Comparison of ENCODE assay signal across 2 cellular contexts in the genomic region with DNA sequence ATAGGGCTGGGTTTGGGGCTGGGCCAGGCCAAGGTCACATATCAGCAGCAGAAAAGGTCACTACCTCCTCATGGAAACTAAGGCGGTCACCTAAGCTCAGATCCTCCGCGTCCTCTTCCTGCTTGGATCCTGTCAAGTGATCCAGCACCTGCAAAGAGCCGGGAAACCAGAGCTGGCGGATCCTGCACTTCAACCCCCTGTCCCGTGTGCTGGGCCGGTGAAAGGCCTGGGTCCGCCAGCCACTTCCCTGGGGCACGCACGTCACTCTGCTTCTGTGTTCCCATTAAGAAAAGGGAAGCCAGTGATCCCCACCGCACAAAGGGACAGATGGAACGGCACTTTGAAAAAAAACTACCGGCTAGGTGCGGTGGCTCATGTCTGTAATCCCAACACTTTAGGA.
A peak's percentile ranks its signal among the peaks of the same experiment; 100 is the strongest.
TF ChIP-seq lines count a peak whose summit lies in the region.

No MANE protein-coding gene starts in this region.

TF ChIP-seq in SK-N-SH treated with all-trans-retinoic acid at 6 μM for 48 hours, 23 proteins besides CTCF, POLR2A, EP300 and RAD21 (continued from another document):
- TF ChIP-seq, protein P1, sequence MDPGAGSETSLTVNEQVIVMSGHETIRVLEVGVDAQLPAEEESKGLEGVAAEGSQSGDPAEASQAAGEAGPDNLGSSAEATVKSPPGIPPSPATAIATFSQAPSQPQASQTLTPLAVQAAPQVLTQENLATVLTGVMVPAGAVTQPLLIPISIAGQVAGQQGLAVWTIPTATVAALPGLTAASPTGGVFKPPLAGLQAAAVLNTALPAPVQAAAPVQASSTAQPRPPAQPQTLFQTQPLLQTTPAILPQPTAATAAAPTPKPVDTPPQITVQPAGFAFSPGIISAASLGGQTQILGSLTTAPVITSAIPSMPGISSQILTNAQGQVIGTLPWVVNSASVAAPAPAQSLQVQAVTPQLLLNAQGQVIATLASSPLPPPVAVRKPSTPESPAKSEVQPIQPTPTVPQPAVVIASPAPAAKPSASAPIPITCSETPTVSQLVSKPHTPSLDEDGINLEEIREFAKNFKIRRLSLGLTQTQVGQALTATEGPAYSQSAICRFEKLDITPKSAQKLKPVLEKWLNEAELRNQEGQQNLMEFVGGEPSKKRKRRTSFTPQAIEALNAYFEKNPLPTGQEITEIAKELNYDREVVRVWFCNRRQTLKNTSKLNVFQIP (CRISPR knock-in tag; IDR thresholded peaks at IDR 0.05; ENCODE audit: borderline replicate concordance, low read depth): no peak
- no peak for TF ChIP-seq TCF4 (CRISPR knock-in tag; IDR thresholded peaks at IDR 0.05; ENCODE audit: borderline replicate concordance)
- TF ChIP-seq BACH2 (CRISPR knock-in tag; IDR thresholded peaks at IDR 0.05; ENCODE audit: borderline replicate concordance): no peak
- TF ChIP-seq, protein P2, sequence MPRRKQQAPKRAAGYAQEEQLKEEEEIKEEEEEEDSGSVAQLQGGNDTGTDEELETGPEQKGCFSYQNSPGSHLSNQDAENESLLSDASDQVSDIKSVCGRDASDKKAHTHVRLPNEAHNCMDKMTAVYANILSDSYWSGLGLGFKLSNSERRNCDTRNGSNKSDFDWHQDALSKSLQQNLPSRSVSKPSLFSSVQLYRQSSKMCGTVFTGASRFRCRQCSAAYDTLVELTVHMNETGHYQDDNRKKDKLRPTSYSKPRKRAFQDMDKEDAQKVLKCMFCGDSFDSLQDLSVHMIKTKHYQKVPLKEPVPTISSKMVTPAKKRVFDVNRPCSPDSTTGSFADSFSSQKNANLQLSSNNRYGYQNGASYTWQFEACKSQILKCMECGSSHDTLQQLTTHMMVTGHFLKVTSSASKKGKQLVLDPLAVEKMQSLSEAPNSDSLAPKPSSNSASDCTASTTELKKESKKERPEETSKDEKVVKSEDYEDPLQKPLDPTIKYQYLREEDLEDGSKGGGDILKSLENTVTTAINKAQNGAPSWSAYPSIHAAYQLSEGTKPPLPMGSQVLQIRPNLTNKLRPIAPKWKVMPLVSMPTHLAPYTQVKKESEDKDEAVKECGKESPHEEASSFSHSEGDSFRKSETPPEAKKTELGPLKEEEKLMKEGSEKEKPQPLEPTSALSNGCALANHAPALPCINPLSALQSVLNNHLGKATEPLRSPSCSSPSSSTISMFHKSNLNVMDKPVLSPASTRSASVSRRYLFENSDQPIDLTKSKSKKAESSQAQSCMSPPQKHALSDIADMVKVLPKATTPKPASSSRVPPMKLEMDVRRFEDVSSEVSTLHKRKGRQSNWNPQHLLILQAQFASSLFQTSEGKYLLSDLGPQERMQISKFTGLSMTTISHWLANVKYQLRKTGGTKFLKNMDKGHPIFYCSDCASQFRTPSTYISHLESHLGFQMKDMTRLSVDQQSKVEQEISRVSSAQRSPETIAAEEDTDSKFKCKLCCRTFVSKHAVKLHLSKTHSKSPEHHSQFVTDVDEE (CRISPR knock-in tag; IDR thresholded peaks at IDR 0.05): no peak
- no peak for TF ChIP-seq ZNF8 (CRISPR knock-in tag; IDR thresholded peaks at IDR 0.05)
- no peak for TF ChIP-seq RARB (CRISPR knock-in tag; IDR thresholded peaks at IDR 0.05)

TF ChIP-seq in HepG2, 621 proteins besides CTCF, POLR2A, EP300 and RAD21 (continued from another document):
- TF ChIP-seq, protein P3, sequence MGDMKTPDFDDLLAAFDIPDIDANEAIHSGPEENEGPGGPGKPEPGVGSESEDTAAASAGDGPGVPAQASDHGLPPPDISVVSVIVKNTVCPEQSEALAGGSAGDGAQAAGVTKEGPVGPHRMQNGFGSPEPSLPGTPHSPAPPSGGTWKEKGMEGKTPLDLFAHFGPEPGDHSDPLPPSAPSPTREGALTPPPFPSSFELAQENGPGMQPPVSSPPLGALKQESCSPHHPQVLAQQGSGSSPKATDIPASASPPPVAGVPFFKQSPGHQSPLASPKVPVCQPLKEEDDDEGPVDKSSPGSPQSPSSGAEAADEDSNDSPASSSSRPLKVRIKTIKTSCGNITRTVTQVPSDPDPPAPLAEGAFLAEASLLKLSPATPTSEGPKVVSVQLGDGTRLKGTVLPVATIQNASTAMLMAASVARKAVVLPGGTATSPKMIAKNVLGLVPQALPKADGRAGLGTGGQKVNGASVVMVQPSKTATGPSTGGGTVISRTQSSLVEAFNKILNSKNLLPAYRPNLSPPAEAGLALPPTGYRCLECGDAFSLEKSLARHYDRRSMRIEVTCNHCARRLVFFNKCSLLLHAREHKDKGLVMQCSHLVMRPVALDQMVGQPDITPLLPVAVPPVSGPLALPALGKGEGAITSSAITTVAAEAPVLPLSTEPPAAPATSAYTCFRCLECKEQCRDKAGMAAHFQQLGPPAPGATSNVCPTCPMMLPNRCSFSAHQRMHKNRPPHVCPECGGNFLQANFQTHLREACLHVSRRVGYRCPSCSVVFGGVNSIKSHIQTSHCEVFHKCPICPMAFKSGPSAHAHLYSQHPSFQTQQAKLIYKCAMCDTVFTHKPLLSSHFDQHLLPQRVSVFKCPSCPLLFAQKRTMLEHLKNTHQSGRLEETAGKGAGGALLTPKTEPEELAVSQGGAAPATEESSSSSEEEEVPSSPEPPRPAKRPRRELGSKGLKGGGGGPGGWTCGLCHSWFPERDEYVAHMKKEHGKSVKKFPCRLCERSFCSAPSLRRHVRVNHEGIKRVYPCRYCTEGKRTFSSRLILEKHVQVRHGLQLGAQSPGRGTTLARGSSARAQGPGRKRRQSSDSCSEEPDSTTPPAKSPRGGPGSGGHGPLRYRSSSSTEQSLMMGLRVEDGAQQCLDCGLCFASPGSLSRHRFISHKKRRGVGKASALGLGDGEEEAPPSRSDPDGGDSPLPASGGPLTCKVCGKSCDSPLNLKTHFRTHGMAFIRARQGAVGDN (CRISPR knock-in tag; IDR thresholded peaks at IDR 0.05): peak; percentile 48; the same call in 1 of the 2 replicates
